ENCODE assay signal across 8 cellular contexts in the genomic region with DNA sequence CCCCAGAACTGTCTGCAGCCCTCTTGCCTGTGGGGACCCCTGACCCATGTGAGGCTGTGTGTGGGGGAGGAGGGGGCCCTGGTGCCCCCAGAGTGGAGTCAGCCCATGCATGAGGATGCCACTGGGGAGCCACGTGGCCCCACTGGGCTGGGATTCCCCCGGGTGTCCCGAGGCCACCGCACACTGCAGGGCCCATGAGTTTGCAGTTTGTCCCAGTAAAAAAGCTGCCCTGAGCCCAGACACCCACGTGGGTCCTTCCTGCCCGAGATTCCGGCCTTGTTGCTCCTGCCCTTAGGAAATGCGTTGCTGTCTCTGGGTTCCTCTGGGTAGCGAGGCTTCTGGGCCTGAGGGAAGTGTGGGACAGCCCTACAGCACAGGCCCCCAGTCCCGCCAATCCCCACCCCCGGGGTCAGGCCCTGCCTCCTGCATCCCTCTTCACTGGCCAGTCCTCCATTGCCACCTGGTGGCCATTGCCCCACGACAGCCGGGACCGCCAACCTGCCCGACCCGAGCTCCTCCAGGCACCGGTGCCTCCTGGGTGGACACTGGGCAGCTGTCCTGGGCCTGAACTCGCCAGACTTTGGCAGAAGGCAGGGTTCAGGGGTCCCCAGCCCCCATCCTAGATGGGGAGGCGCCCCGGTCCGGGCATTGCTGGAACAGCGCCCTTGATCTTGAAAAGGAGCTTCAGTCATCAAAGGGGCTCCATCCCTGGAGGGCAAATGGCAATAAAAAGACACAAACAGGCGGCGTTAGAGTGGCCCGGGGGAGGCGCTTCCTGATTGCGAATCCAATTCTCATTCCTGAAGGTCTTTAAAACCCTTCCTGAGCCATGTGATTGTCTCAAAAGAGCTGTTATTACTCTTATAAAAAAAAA. TPM values are rescaled to one million over a fixed set of nuclear protein-coding genes. Genes with fewer than 3 reads are reported as not detected.
DNase-seq lines count a peak whose midpoint lies in the region; ATAC-seq and TF ChIP-seq lines count a peak whose summit lies in the region.

No MANE protein-coding gene starts in this region.

- intact Hi-C loops in activated CD8-positive, alpha-beta T cell treated with anti-CD3 and anti-CD28 coated beads for 36 hours (cut with micrococcal nuclease), result loop anchor here (10.0 kb wide), 1 partner anchor 419 kb away; no protein-coding TSS in a partner anchor

- ATAC-seq in activated CD8-positive, alpha-beta T cell treated with anti-CD3 and anti-CD28 coated beads for 36 hours, result peak; percentile 91

- H3K4me3 Mint-ChIP-seq in activated CD8-positive, alpha-beta T cell treated with anti-CD3 and anti-CD28 coated beads for 36 hours, result no peak overlapping the region

- TF ChIP-seq CTCF in activated CD8-positive, alpha-beta T cell treated with anti-CD3 and anti-CD28 coated beads for 36 hours (IDR thresholded peaks at IDR 0.05), result peak; percentile 66

- H3K36me3 Mint-ChIP-seq in activated CD8-positive, alpha-beta T cell treated with anti-CD3 and anti-CD28 coated beads for 36 hours (ENCODE audit: low read depth), result no peaks in the 10 kb centered on the region

- H3K4me1 Mint-ChIP-seq in activated CD8-positive, alpha-beta T cell treated with anti-CD3 and anti-CD28 coated beads for 36 hours (ENCODE audit: low read depth), result no peaks in the 10 kb centered on the region

- CTCF ChIA-PET in activated CD8-positive, alpha-beta T cell treated with anti-CD3 and anti-CD28 coated beads for 36 hours (lab: Charles Lee), result interaction anchor here (0.6 to 2.6 kb wide), 8 partner anchors 107 to 487 kb away, joined by 3 to 13 read pairs (median 5); no protein-coding TSS in a partner anchor

- no peaks in the 10 kb centered on the region for H3K9me3 Mint-ChIP-seq in activated CD8-positive, alpha-beta T cell treated with anti-CD3 and anti-CD28 coated beads for 36 hours

- DNase-seq in NCI-H2107 (lab: John Stamatoyannopoulos, UW), result peak; percentile 31
- DNase-seq in NCI-H2107 treated with DMSO at 0.1 percent for 48 hours (lab: John Stamatoyannopoulos, UW; ENCODE audit: unreplicated experiment), result no peak
- peak; percentile 72 for DNase-seq in NCI-H460 (ENCODE audit: extremely low read depth, low read depth)
- peak; percentile 78 for DNase-seq in activated CD8-positive, alpha-beta T cell treated with anti-CD3 and anti-CD28 coated beads for 36 hours
- DNase-seq in effector CD8-positive, alpha-beta T cell (lab: John Stamatoyannopoulos, UW), result peak; percentile 60
- peak; percentile 63 to 83 for DNase-seq in lung microvascular endothelial cell (ENCODE audit: low read depth in 2 of 2)
- peak; percentile 16 to 27 for DNase-seq in stimulated activated CD8-positive, alpha-beta memory T cell treated with anti-CD3 and anti-CD28 coated beads, Interleukin-15, amount 100 ng/mL, for 4 hours (ENCODE audit: low read depth in 2 of 2)
- DNase-seq in NCI-H1048 (lab: John Stamatoyannopoulos, UW), result no peak

- POLR2A ChIA-PET in activated CD8-positive, alpha-beta T cell treated with anti-CD3 and anti-CD28 coated beads for 36 hours (lab: Charles Lee), result no interaction called here

- H3K27me3 Mint-ChIP-seq in activated CD8-positive, alpha-beta T cell treated with anti-CD3 and anti-CD28 coated beads for 36 hours, result peaks cover 8% of the 10 kb centered on the region

- no peak overlapping the region for H3K27ac Mint-ChIP-seq in activated CD8-positive, alpha-beta T cell treated with anti-CD3 and anti-CD28 coated beads for 36 hours

RNA-seq across cellular contexts. Expression of a gene that starts 15.6 kb away (rescaled TPM):
- not detected in 2 replicates for total RNA-seq in NCI-H460 (2014; rRNA removed; shearing (Covaris generic))
- 0.08 TPM in 1 of 2 replicates, not detected in the other for polyA plus RNA-seq in NCI-H460 (2014; cell fraction: nucleus; rRNA removed)
- total RNA-seq in activated CD8-positive, alpha-beta T cell treated with anti-CD3 and anti-CD28 coated beads for 36 hours, result not detected
- not detected in 2 replicates for total RNA-seq in lung microvascular endothelial cell

RNA-seq across cellular contexts. Expression of a gene that starts 40.6 kb away (rescaled TPM):
- total RNA-seq in NCI-H460 (2014; rRNA removed; shearing (Covaris generic)), result 3.7 and 3.8 TPM in 2 replicates
- 20.9 and 24.4 TPM in 2 replicates for polyA plus RNA-seq in NCI-H460 (2014; cell fraction: nucleus; rRNA removed)
- not detected for total RNA-seq in activated CD8-positive, alpha-beta T cell treated with anti-CD3 and anti-CD28 coated beads for 36 hours
- total RNA-seq in lung microvascular endothelial cell, result not detected in 2 replicates

Comparison
In these comparisons a context has a peak if more than half of its experiments do, and no peak if none do; other contexts are left out.
1. DNase-seq: peak in NCI-H2107 (single experiment), NCI-H460 (single experiment), activated CD8-positive, alpha-beta T cell treated with anti-CD3 and anti-CD28 coated beads for 36 hours (single experiment), effector CD8-positive, alpha-beta T cell (single experiment), lung microvascular endothelial cell (2 of 2) and stimulated activated CD8-positive, alpha-beta memory T cell treated with anti-CD3 and anti-CD28 coated beads, Interleukin-15, amount 100 ng/mL, for 4 hours (2 of 2); none in NCI-H2107 treated with DMSO at 0.1 percent for 48 hours (single experiment) and NCI-H1048 (single experiment).